1 cellular context compared by ENCODE assay signal in the genomic region with DNA sequence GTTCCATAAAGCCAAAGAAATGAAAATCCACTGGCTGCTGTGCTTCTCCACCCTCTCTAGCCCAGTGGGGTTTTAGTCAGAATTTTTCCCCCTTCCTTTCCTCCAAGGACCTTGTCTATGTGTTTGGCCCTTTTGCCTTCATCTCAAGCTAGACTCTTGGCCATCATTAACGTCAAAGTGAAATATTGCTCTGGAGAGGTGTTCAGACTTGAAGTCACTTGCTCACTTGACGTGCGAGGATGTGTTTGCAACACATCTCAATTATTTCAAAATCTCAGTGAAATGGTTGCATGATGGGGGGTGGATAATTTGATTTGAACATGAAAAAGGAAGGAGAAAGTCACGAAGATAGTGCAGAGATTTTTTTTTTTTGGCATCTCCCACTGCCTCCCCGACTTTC.
TF ChIP-seq lines count a peak whose summit lies in the region.

No MANE protein-coding gene starts in this region.

TF ChIP-seq in HCT116, 20 proteins besides CTCF, POLR2A, EP300 and RAD21:
- no peak for TF ChIP-seq FOSL1 (IDR thresholded peaks at IDR 0.05; ENCODE audit: low read depth)
